8 cellular contexts compared by ENCODE assay signal in the genomic region with DNA sequence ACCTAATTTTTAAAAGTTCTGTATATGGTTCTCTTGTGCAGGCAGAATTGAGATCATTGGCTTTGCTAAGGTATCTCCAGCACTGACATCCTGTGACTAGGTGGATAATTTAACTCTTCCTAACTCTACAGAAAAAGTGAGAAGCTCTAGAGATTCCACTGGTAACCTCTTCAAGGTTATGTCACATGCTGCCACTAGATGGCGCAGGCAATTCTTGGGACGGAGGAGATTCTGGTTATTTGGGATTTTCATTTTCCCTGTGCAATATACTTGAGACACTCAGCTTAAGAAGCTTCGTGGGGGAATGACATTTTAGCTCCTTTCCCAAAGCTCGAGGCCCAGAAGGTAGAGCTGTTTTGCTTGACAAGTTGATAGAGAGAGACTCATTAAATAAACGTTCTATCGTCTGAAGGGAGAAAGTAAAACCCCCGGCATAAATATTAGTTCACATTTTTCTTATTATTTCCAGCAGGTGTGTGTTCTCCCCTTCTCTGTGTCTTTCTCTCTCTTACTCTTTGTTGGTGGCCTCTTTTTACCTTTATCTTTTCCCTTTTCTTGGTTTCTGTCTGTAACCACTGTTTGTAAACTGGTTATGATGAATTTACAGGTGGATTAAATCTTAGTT. TPM values are rescaled to one million over a fixed set of nuclear protein-coding genes. Genes with fewer than 3 reads are reported as not detected.
A peak's percentile ranks its signal among the peaks of the same experiment; 100 is the strongest.
DNase-seq lines count a peak whose midpoint lies in the region; ATAC-seq and TF ChIP-seq lines count a peak whose summit lies in the region.

No MANE protein-coding gene starts in this region.

- 0 out of 2 replicates have a peak, but pooled peaks cover 5% of the 10 kb centered on the region for H3K4me1 ChIP-seq in Karpas-422 (ENCODE audit: low read length)
- no peaks in the 10 kb centered on the region for H3K4me1 ChIP-seq in SJSA1 (replicated peaks)
- peaks cover 0 to 14% (median 3%) of the 10 kb centered on the region in 4 donors for H3K4me1 ChIP-seq in liver (ENCODE audit: control insufficient read depth in 4 of 4, insufficient read depth in 4 of 4, low read length in 3 of 4)

- H3K27ac ChIP-seq in Karpas-422 (ENCODE audit: low read length): no peak overlapping the region
- H3K27ac ChIP-seq in SJSA1: no peak overlapping the region
- H3K27ac ChIP-seq in liver (ENCODE audit: low read depth in 1 of 2, low read length in 2 of 2): no peak overlapping the region

- no peaks in the 10 kb centered on the region for H3K9me2 ChIP-seq in Karpas-422 (replicated peaks; ENCODE audit: insufficient read depth, low read length)

- no peaks in the 10 kb centered on the region for H4K20me1 ChIP-seq in Karpas-422 (ENCODE audit: insufficient read depth, low read depth, low read length)

- H3K9ac ChIP-seq in Karpas-422 (ENCODE audit: low read length) (no peak overlapping the region), liver (ENCODE audit: low read depth in 1 of 2, low read length in 2 of 2) (peak overlapping the region; percentile 35 to 80)

- H3K79me2 ChIP-seq in Karpas-422 (ENCODE audit: low read length): no peaks in the 10 kb centered on the region

- no peaks in the 10 kb centered on the region for H3K27me3 Mint-ChIP-seq in chondrocyte (ENCODE audit: low read depth)

- peaks cover 4% of the 10 kb centered on the region for H3K36me3 Mint-ChIP-seq in chondrocyte (ENCODE audit: low read depth)

- no peak for ATAC-seq in activated CD4-positive, CD25-positive, alpha-beta regulatory T cell treated with anti-CD3 and anti-CD28 coated beads, Interleukin-2, amount 50 U/mL, for 24 hours
- peak; percentile 93 for ATAC-seq in GM21737 (IDR thresholded peaks at IDR 0.05; ENCODE audit: unreplicated experiment)

- H3K4me3 ChIP-seq in Karpas-422 (ENCODE audit: low read length) (no peak overlapping the region), SJSA1 (0 out of 2 replicates have a peak overlapping the region, but pooled peaks have one; percentile 11), liver (ENCODE audit: low read depth in 1 of 3, low read length in 3 of 3) (peak overlapping the region; percentile 27 to 73 (median 62))

- no peak overlapping the region for H3K4me2 ChIP-seq in Karpas-422 (ENCODE audit: low read depth, low read length, poor library complexity, severe bottlenecking)

- DNase-seq in activated CD4-positive, CD25-positive, alpha-beta regulatory T cell treated with anti-CD3 and anti-CD28 coated beads, Interleukin-2, amount 50 U/mL, for 72 hours: peak; percentile 38
- peak; percentile 75 for DNase-seq in Karpas-422
- peak in 1 of 2 experiments; percentile 33 for DNase-seq in SJSA1 (ENCODE audit: low read depth in 1 of 2, low spot score in 2 of 2)
- no peak for DNase-seq in chondrocyte (ENCODE audit: low spot score)
- DNase-seq in stimulated activated CD8-positive, alpha-beta memory T cell treated with anti-CD3 and anti-CD28 coated beads, Interleukin-4, amount 100 ng/mL, for 24 hours (ENCODE audit: low read depth): peak; percentile 2

- WGBS in liver: 10% methylated on average over 7 of the region's 7 CpGs

- no peak overlapping the region for H2AFZ ChIP-seq in Karpas-422 (ENCODE audit: low read length)

- peak; percentile 83 to 89 for TF ChIP-seq RAD21 in liver (IDR thresholded peaks at IDR 0.05)

- H3K27me3 ChIP-seq in Karpas-422 (ENCODE audit: low read length) (no peaks in the 10 kb centered on the region), SJSA1 (replicated peaks) (0 out of 2 replicates have a peak, but pooled peaks cover 4% of the 10 kb centered on the region), liver (ENCODE audit: control insufficient read depth in 4 of 4, insufficient read depth in 4 of 4, low read length in 3 of 4) (no peaks in the 10 kb centered on the region)

- TF ChIP-seq CTCF in chondrocyte (IDR thresholded peaks at IDR 0.05) (peak; percentile 93), liver (IDR thresholded peaks at IDR 0.05; ENCODE audit: low read depth, low read length, missing input control) (peak; percentile 85)

- H3K9me3 ChIP-seq in Karpas-422 (ENCODE audit: low read length): no peaks in the 10 kb centered on the region
- H3K9me3 ChIP-seq in SJSA1 (replicated peaks): no peaks in the 10 kb centered on the region
- H3K9me3 ChIP-seq in liver (ENCODE audit: control insufficient read depth in 4 of 4, low read length in 3 of 4): no peaks in the 10 kb centered on the region

- H3K9me3 Mint-ChIP-seq in chondrocyte (ENCODE audit: low read depth): peaks cover 14% of the 10 kb centered on the region

- peaks cover 5% of the 10 kb centered on the region for H3K4me1 Mint-ChIP-seq in chondrocyte (ENCODE audit: low read depth)

- H3K27ac Mint-ChIP-seq in chondrocyte (ENCODE audit: unreplicated experiment): no peak overlapping the region

- H3K36me3 ChIP-seq in Karpas-422 (ENCODE audit: insufficient read depth, low read length) (no peaks in the 10 kb centered on the region), SJSA1 (no peaks in the 10 kb centered on the region), liver (ENCODE audit: control insufficient read depth in 4 of 4, insufficient read depth in 3 of 4, low read depth in 1 of 4, low read length in 3 of 4) (no peaks in the 10 kb centered on the region)

- no peak overlapping the region for H3K4me3 Mint-ChIP-seq in chondrocyte (ENCODE audit: unreplicated experiment)

TF ChIP-seq in liver, 16 proteins besides CTCF, POLR2A, EP300 and RAD21:
- TF ChIP-seq HNF4A (conservative IDR thresholded peaks at IDR 0.05) (peak in 1 of 2 donors; percentile 8), HNF4G (IDR thresholded peaks at IDR 0.05) (no peak)

RNA-seq across cellular contexts. Expression of gene LANCL1, which starts 26.6 kb away (rescaled TPM):
- total RNA-seq in Karpas-422 (2014; rRNA removed; shearing (Covaris generic); ENCODE audit: low replicate concordance): 48.7 and 126 TPM in 2 replicates
- total RNA-seq in SJSA1 (2014; rRNA removed; shearing (Covaris generic)): 28.6 and 38.1 TPM in 2 replicates
- total RNA-seq in chondrocyte: 52.1 to 74.3 TPM (median 52.4 TPM) in 3 replicates
- 10 to 100 TPM; 15.1 to 21.0 TPM for total RNA-seq in liver
- 1 to 10 TPM; 7.2 to 9.1 TPM for polyA plus RNA-seq in liver

RNA-seq across cellular contexts. Expression of gene CPS1, which starts 53.3 kb away (rescaled TPM):
- 2.8 and 5.0 TPM in 2 replicates for total RNA-seq in Karpas-422 (2014; rRNA removed; shearing (Covaris generic); ENCODE audit: low replicate concordance)
- total RNA-seq in SJSA1 (2014; rRNA removed; shearing (Covaris generic)): 16.0 and 24.7 TPM in 2 replicates
- total RNA-seq in chondrocyte (4.3 to 15.2 TPM (median 4.6 TPM) in 3 replicates), liver (100 to 1,000 TPM; 651 to 930 TPM)
- 100 to 1,000 TPM; 469 to 499 TPM for polyA plus RNA-seq in liver

Comparison
In these comparisons a context has a peak if more than half of its experiments do, and no peak if none do; other contexts are left out.
1. RNA of gene CPS1, which starts 53.3 kb away (total RNA-seq): 651 to 930 TPM in liver; 16.0 to 24.7 TPM in SJSA1, 2.8 to 5.0 TPM in Karpas-422 and 4.3 to 15.2 TPM in chondrocyte; every median in the first group is over 10 times any median in the second.